ENCODE assay signal across 11 cellular contexts in the genomic region with DNA sequence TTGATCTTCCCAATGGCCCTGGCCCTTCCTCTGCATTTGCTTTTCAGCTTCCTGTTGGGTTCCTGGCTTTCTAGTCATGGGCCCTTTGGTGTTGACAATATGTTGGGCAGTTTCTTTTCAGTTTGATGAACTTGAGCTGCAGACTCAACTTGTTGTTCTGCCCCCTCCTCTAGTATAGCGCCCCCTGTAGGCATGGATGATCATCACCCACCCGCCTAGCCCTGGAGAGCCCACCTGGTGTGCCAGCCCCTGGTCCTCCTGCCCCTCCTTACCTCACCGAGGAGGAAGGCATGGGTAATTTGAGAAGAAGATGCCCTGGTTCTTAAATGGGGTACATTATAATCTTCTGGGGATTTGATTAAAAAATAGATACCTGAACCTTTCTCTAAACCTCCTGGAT.
"Had no signal": no experiment of that assay in that cellular context is flagged by ENCODE, and none has a peak within 500 bp of the region (broad histone marks: within the 10 kb centered on the region; RNA-seq: fewer than 3 reads in every experiment).

No MANE protein-coding gene starts in this region.

- H3K36me3 ChIP-seq: ovary, upper lobe of right lung had no signal

- H3K4me1 Mint-ChIP-seq: activated naive CD4-positive, alpha-beta T cell treated with anti-CD3 and anti-CD28 coated beads, Interleukin-2, amount 50 U/mL, for 24 hours; central memory CD8-positive, alpha-beta T cell had no signal

- H3K27ac Mint-ChIP-seq: activated naive CD4-positive, alpha-beta T cell treated with anti-CD3 and anti-CD28 coated beads, Interleukin-2, amount 50 U/mL, for 24 hours had no signal

- H3K4me3 Mint-ChIP-seq: activated naive CD4-positive, alpha-beta T cell treated with anti-CD3 and anti-CD28 coated beads, Interleukin-2, amount 50 U/mL, for 24 hours; central memory CD8-positive, alpha-beta T cell had no signal

- H3K9me3 ChIP-seq: body of pancreas, ovary, upper lobe of right lung had no signal

- H3K4me1 ChIP-seq: body of pancreas, upper lobe of right lung had no signal

- H3K9me3 Mint-ChIP-seq: activated naive CD4-positive, alpha-beta T cell treated with anti-CD3 and anti-CD28 coated beads, Interleukin-2, amount 50 U/mL, for 24 hours; central memory CD8-positive, alpha-beta T cell had no signal

- DNase-seq: activated CD4-positive, alpha-beta T cell treated with anti-CD3 and anti-CD28 coated beads for 48 hours; activated CD8-positive, alpha-beta memory T cell treated with anti-CD3 and anti-CD28 coated beads for 24 hours; body of pancreas; cortex of kidney; effector memory CD4-positive, alpha-beta T cell; ovary; stimulated activated CD4-positive, alpha-beta T cell treated with anti-CD3 and anti-CD28 coated beads, Interleukin-12 subunit alpha, Interleukin-12 subunit beta, amount 100 ng/mL, for 4 hours; stimulated activated naive CD8-positive, alpha-beta T cell treated with anti-CD3 and anti-CD28 coated beads, Interleukin-15, Interleukin-2, amounts not matched to agents 100 U/mL and 50 U/mL, for 24 hours; upper lobe of right lung had no signal

- H3K27me3 ChIP-seq: body of pancreas, ovary, upper lobe of right lung had no signal

- H3K4me3 ChIP-seq: body of pancreas, ovary, upper lobe of right lung had no signal

- ATAC-seq: body of pancreas; stimulated activated naive CD8-positive, alpha-beta T cell treated with anti-CD3 and anti-CD28 coated beads, Interleukin-15, Interleukin-2, amounts not matched to agents 100 U/mL and 50 U/mL, for 24 hours; upper lobe of right lung had no signal

- H3K36me3 Mint-ChIP-seq: activated naive CD4-positive, alpha-beta T cell treated with anti-CD3 and anti-CD28 coated beads, Interleukin-2, amount 50 U/mL, for 24 hours had no signal

- H3K27ac ChIP-seq: body of pancreas, ovary, upper lobe of right lung had no signal
